19 cellular contexts compared by ENCODE assay signal in genomic region chr17:48558057-48558456, GRCh38. TPM values are rescaled to one million over a fixed set of nuclear protein-coding genes. Genes with fewer than 3 reads are reported as not detected.
DNase-seq lines count a peak whose midpoint lies in the region; ATAC-seq and TF ChIP-seq lines count a peak whose summit lies in the region.
"Had no signal": no experiment of that assay in that cellular context is flagged by ENCODE, and none has a peak within 500 bp of the region (broad histone marks: within the 10 kb centered on the region; RNA-seq: fewer than 3 reads in every experiment).

No MANE protein-coding gene starts in this region.

- H3K36me3 Mint-ChIP-seq in mesothelial cell of epicardium: peaks cover 9% of the 10 kb centered on the region
- H3K36me3 Mint-ChIP-seq: stimulated activated memory B cell treated with anti-CD40 and anti-IgM and Interleukin-4, amounts not matched to agents 10 μg/mL and 1 μg/mL and 100 μg/mL, for 72 hours had no signal

- H3K9me3 ChIP-seq in esophagus (ENCODE audit: control insufficient read depth in 2 of 2, insufficient read depth in 1 of 2, low read depth in 1 of 2, low read length in 1 of 2) (no peaks in the 10 kb centered on the region), upper lobe of left lung (no peaks in the 10 kb centered on the region)
- H3K9me3 ChIP-seq: psoas muscle had no signal

- ATAC-seq in upper lobe of left lung (ENCODE audit: low FRiP score in 2 of 2) (no peak), HG03045 (IDR thresholded peaks at IDR 0.05; ENCODE audit: unreplicated experiment) (no peak)
- ATAC-seq: psoas muscle; stimulated activated memory B cell treated with anti-CD40 and anti-IgM and Interleukin-4, amounts not matched to agents 10 μg/mL and 1 μg/mL and 100 μg/mL, for 72 hours had no signal

- TF ChIP-seq POLR2A in upper lobe of left lung (IDR thresholded peaks at IDR 0.05): no peak

- TF ChIP-seq CTCF in WI38 (IDR thresholded peaks at IDR 0.05; ENCODE audit: low read depth, low read length): no peak
- no peak for TF ChIP-seq CTCF in mesothelial cell of epicardium (IDR thresholded peaks at IDR 0.05; ENCODE audit: unreplicated experiment)
- TF ChIP-seq CTCF in upper lobe of left lung (IDR thresholded peaks at IDR 0.05): no peak

- H3K4me1 ChIP-seq in esophagus (ENCODE audit: control insufficient read depth in 2 of 2, insufficient read depth in 2 of 2, low read length in 1 of 2): peaks cover 4 to 13% of the 10 kb centered on the region in 2 donors
- peaks cover 4 to 9% (median 6%) of the 10 kb centered on the region in 4 donors for H3K4me1 ChIP-seq in upper lobe of left lung

- peaks cover 4% of the 10 kb centered on the region for H3K27me3 Mint-ChIP-seq in mesothelial cell of epicardium (ENCODE audit: low read depth)

- no peaks in the 10 kb centered on the region for H3K27me3 ChIP-seq in esophagus (ENCODE audit: control insufficient read depth in 1 of 2, insufficient read depth in 2 of 2, low read length in 2 of 2)
- peaks cover 0 to 18% (median 10%) of the 10 kb centered on the region in 4 donors for H3K27me3 ChIP-seq in upper lobe of left lung

- H3K4me1 Mint-ChIP-seq in mesothelial cell of epicardium: peaks cover 95% of the 10 kb centered on the region

- WGBS in esophagus, 2 donors: 57 to 62% methylated on average over 9 of the region's 9 CpGs
- 47 to 73% methylated on average over 9 of the region's 9 CpGs for WGBS in upper lobe of left lung, 2 donors

- peak overlapping the region; percentile 61 for H3K4me3 Mint-ChIP-seq in mesothelial cell of epicardium
- H3K4me3 Mint-ChIP-seq: stimulated activated memory B cell treated with anti-CD40 and anti-IgM and Interleukin-4, amounts not matched to agents 10 μg/mL and 1 μg/mL and 100 μg/mL, for 72 hours had no signal

- DNase-seq in mesothelial cell of epicardium (ENCODE audit: low spot score in 2 of 2, unreplicated experiment in 2 of 2): no peak
- peak in 1 of 2 donors; percentile 49 for DNase-seq in upper lobe of left lung
- DNase-seq in stimulated activated CD4-positive, alpha-beta T cell treated with anti-CD3 and anti-CD28 coated beads, Interleukin-2, amount 100 ng/mL, for 24 hours: no peak
- no peak for DNase-seq in foreskin melanocyte
- DNase-seq: activated CD4-positive, alpha-beta T cell treated with anti-CD3 and anti-CD28 coated beads for 48 hours; AML-193; aorta; cortex of kidney; H7; NCI-H1694 treated with DMSO at 0.1 percent for 48 hours; psoas muscle; trophoblast cell had no signal

- peak overlapping the region; percentile 67 to 91 for H3K27ac ChIP-seq in esophagus (ENCODE audit: low read depth in 2 of 2, low read length in 1 of 2)
- peak overlapping the region; percentile 51 to 82 (median 70) for H3K27ac ChIP-seq in upper lobe of left lung
- H3K27ac ChIP-seq: psoas muscle had no signal

- H3K36me3 ChIP-seq in esophagus (ENCODE audit: control insufficient read depth in 2 of 2, insufficient read depth in 2 of 2, low read length in 1 of 2) (no peaks in the 10 kb centered on the region), upper lobe of left lung (no peaks in the 10 kb centered on the region)

- no peak for TF ChIP-seq EP300 in upper lobe of left lung (IDR thresholded peaks at IDR 0.05)

- H3K4me3 ChIP-seq in WI38 (ENCODE audit: low read depth, low read length): peak overlapping the region; percentile 46
- peak overlapping the region; percentile 33 to 46 for H3K4me3 ChIP-seq in esophagus (ENCODE audit: low read depth in 1 of 2, low read length in 2 of 2)
- H3K4me3 ChIP-seq in upper lobe of left lung: peak overlapping the region in 3 of 4 donors; percentile 3 to 29 (median 17)
- H3K4me3 ChIP-seq: psoas muscle had no signal

- H3K27ac Mint-ChIP-seq in mesothelial cell of epicardium: peak overlapping the region; percentile 99
- H3K27ac Mint-ChIP-seq: stimulated activated memory B cell treated with anti-CD40 and anti-IgM and Interleukin-4, amounts not matched to agents 10 μg/mL and 1 μg/mL and 100 μg/mL, for 72 hours had no signal

- H3K9me3 Mint-ChIP-seq in mesothelial cell of epicardium: no peaks in the 10 kb centered on the region
- H3K9me3 Mint-ChIP-seq: stimulated activated memory B cell treated with anti-CD40 and anti-IgM and Interleukin-4, amounts not matched to agents 10 μg/mL and 1 μg/mL and 100 μg/mL, for 72 hours had no signal

RNA-seq across cellular contexts. Expression of gene HOXB2, which starts 13.1 kb away (rescaled TPM):
- polyA plus RNA-seq in esophagus: 10 to 100 TPM; 11.3 to 18.9 TPM
- total RNA-seq in mesothelial cell of epicardium (46.6 to 47.2 TPM (median 46.7 TPM) in 3 replicates), upper lobe of left lung (10 to 100 TPM in 2 of 6 donors, 1 to 10 TPM in 4; 1.4 to 16.1 (median 7.4) TPM)
- total RNA-seq: NCI-H460 had no signal
- polyA plus RNA-seq: neural cell had no signal

RNA-seq across cellular contexts. Expression of gene HOXB4, which starts 20.1 kb away (rescaled TPM):
- 1 to 10 TPM; 1.8 to 4.2 TPM for polyA plus RNA-seq in esophagus
- total RNA-seq in mesothelial cell of epicardium (34.2 to 39.2 TPM (median 34.4 TPM) in 3 replicates), upper lobe of left lung (1 to 10 TPM in 4 of 6 donors, under 1 TPM in 2; 0.61 to 5.6 (median 2.0) TPM)
- polyA plus RNA-seq: neural cell had no signal

RNA-seq across cellular contexts. Expression of gene HOXB1, which starts 27.2 kb away (rescaled TPM):
- polyA plus RNA-seq in esophagus: 1 to 10 TPM in 1 of 2 donors, under 1 TPM in 1; 0.29 to 1.0 TPM
- total RNA-seq in mesothelial cell of epicardium (0.24 to 0.43 TPM (median 0.25 TPM) in 3 replicates), upper lobe of left lung (not detected)
- total RNA-seq: aorta, lung microvascular endothelial cell, NCI-H460, psoas muscle had no signal
- polyA plus RNA-seq: neural cell, psoas muscle had no signal

RNA-seq across cellular contexts. Expression of gene HOXB3, which starts 32.0 kb away (rescaled TPM):
- polyA plus RNA-seq in esophagus: 10 to 100 TPM in 1 of 2 donors, 1 to 10 TPM in 1; 6.3 to 12.7 TPM
- total RNA-seq in mesothelial cell of epicardium (282 to 303 TPM (median 282 TPM) in 3 replicates), upper lobe of left lung (10 to 100 TPM in 2 of 6 donors, 1 to 10 TPM in 4; 2.9 to 12.6 (median 7.9) TPM)
- polyA plus RNA-seq: neural cell had no signal

RNA-seq across cellular contexts. Expression of gene HOXB5, which starts 35.5 kb away (rescaled TPM):
- polyA plus RNA-seq in esophagus: under 1 TPM; 0.09 to 0.10 TPM
- 28.6 to 32.4 TPM (median 31.1 TPM) in 3 replicates for total RNA-seq in mesothelial cell of epicardium
- total RNA-seq in upper lobe of left lung: 1 to 10 TPM in 4 of 6 donors, under 1 TPM in 2; 0.39 to 5.0 (median 1.5) TPM
- total RNA-seq: H7, lung microvascular endothelial cell had no signal
- polyA plus RNA-seq: neural cell had no signal
